In genomic region chr13:41550239-41550638, GRCh38 we compare ENCODE assay signal across 22 cellular contexts.
"Had no signal": no experiment of that assay in that cellular context is flagged by ENCODE, and none has a peak within 500 bp of the region (broad histone marks: within the 10 kb centered on the region; RNA-seq: fewer than 3 reads in every experiment).

No MANE protein-coding gene starts in this region.

- H3K36me3 ChIP-seq: prostate gland, right lobe of liver, spleen had no signal

- H3K9ac ChIP-seq: parathyroid adenoma had no signal

- H3K27me3 ChIP-seq: hepatocyte, right lobe of liver, spleen had no signal

- DNase-seq: dermis blood vessel endothelial cell; effector CD4-positive, alpha-beta T cell; foreskin melanocyte; kidney; left colon; left ventricle myocardium superior; mesenchymal stem cell; midbrain; retina; right lobe of liver; spleen; stimulated activated CD4-positive, alpha-beta T cell treated with anti-CD3 and anti-CD28 coated beads, Interleukin-15, amount 100 ng/mL, for 24 hours; stimulated activated CD4-positive, alpha-beta T cell treated with anti-CD3 and anti-CD28 coated beads, Interleukin-1b, Interleukin-23, amount 100 ng/mL, for 48 hours; stimulated activated CD4-positive, alpha-beta T cell treated with anti-CD3 and anti-CD28 coated beads, Interleukin-4, amount 100 ng/mL, for 24 hours; stimulated activated naive B cell treated with anti-CD40 and anti-IgM and Interleukin-4, amounts not matched to agents 10 μg/mL and 1 μg/mL and 100 μg/mL, for 72 hours; stimulated activated naive CD8-positive, alpha-beta T cell treated with anti-CD3 and anti-CD28 coated beads, Interleukin-15, amount 100 ng/mL, for 72 hours; trophoblast cell had no signal

- H3K79me2 ChIP-seq: hepatocyte, parathyroid adenoma had no signal

- H3K4me1 ChIP-seq: parathyroid adenoma, right lobe of liver, spleen had no signal

- H3K27me3 Mint-ChIP-seq: stimulated activated naive B cell treated with anti-CD40 and anti-IgM and Interleukin-4, amounts not matched to agents 10 μg/mL and 1 μg/mL and 100 μg/mL, for 72 hours had no signal

- H3K4me2 ChIP-seq: hepatocyte had no signal

- H3K4me3 ChIP-seq: hepatocyte, lung, prostate gland, right lobe of liver, spleen had no signal

- H3K27ac ChIP-seq: hepatocyte, parathyroid adenoma, prostate gland, right lobe of liver, spleen had no signal

- H3K27ac Mint-ChIP-seq: natural killer cell treated with Interleukin-12 subunit alpha and Interleukin-12 subunit beta and Interleukin-15 and Interleukin-18, amount 100 ng/mL, for 72 hours; stimulated activated naive B cell treated with anti-CD40 and anti-IgM and Interleukin-4, amounts not matched to agents 10 μg/mL and 1 μg/mL and 100 μg/mL, for 72 hours had no signal

- H3K9me3 ChIP-seq: prostate gland, right lobe of liver, spleen had no signal

- H3K36me3 Mint-ChIP-seq: natural killer cell treated with Interleukin-12 subunit alpha and Interleukin-12 subunit beta and Interleukin-15 and Interleukin-18, amount 100 ng/mL, for 72 hours; stimulated activated naive B cell treated with anti-CD40 and anti-IgM and Interleukin-4, amounts not matched to agents 10 μg/mL and 1 μg/mL and 100 μg/mL, for 72 hours had no signal

- H3K4me3 Mint-ChIP-seq: natural killer cell treated with Interleukin-12 subunit alpha and Interleukin-12 subunit beta and Interleukin-15 and Interleukin-18, amount 100 ng/mL, for 72 hours; stimulated activated naive B cell treated with anti-CD40 and anti-IgM and Interleukin-4, amounts not matched to agents 10 μg/mL and 1 μg/mL and 100 μg/mL, for 72 hours; stimulated activated naive CD8-positive, alpha-beta T cell treated with anti-CD3 and anti-CD28 coated beads, Interleukin-15, amount 100 ng/mL, for 72 hours had no signal

- H2AFZ ChIP-seq: hepatocyte, parathyroid adenoma had no signal

- H3K9me3 Mint-ChIP-seq: natural killer cell treated with Interleukin-12 subunit alpha and Interleukin-12 subunit beta and Interleukin-15 and Interleukin-18, amount 100 ng/mL, for 72 hours; stimulated activated naive B cell treated with anti-CD40 and anti-IgM and Interleukin-4, amounts not matched to agents 10 μg/mL and 1 μg/mL and 100 μg/mL, for 72 hours; stimulated activated naive CD8-positive, alpha-beta T cell treated with anti-CD3 and anti-CD28 coated beads, Interleukin-15, amount 100 ng/mL, for 72 hours had no signal
